ENCODE assay signal across 16 cellular contexts in genomic region chr16:12268602-12269001, GRCh38.
"Had no signal": no experiment of that assay in that cellular context is flagged by ENCODE, and none has a peak within 500 bp of the region (broad histone marks: within the 10 kb centered on the region; RNA-seq: fewer than 3 reads in every experiment).

No MANE protein-coding gene starts in this region.

- H3K27me3 ChIP-seq: ascending aorta, left lung, testis had no signal

- H3K36me3 ChIP-seq: ascending aorta, left lung, WERI-Rb-1 had no signal

- H3K9me3 ChIP-seq: ascending aorta, left lung, testis had no signal

- ATAC-seq: activated CD4-positive, alpha-beta T cell treated with anti-CD3 and anti-CD28 coated beads for 36 hours; left lung; stimulated activated naive CD8-positive, alpha-beta T cell treated with anti-CD3 and anti-CD28 coated beads, Interleukin-15, amount 100 ng/mL, for 72 hours; T-cell had no signal

- H3K4me3 ChIP-seq: ascending aorta, left lung, testis had no signal

- FAIRE-seq: islet of Langerhans, urothelium cell line had no signal

- DNase-seq: activated CD4-positive, alpha-beta memory T cell treated with anti-CD3 and anti-CD28 coated beads, Interleukin-2, amount 10 ng/mL, durations not matched to agents 7 days and 5 days; activated CD4-positive, alpha-beta T cell treated with anti-CD3 and anti-CD28 coated beads for 36 hours; activated gamma-delta T cell treated with Interleukin-2 at 50 U/mL for 16 hours; activated T-cell treated with anti-CD3 and anti-CD28 coated beads, Interleukin-2, amount 50 U/mL, for 48 hours; caudate nucleus; glutamatergic neuron; left lung; occipital lobe; stimulated activated CD4-positive, alpha-beta T cell treated with anti-CD3 and anti-CD28 coated beads, Interleukin-4, amount 100 ng/mL, for 1 hour; stimulated activated naive CD8-positive, alpha-beta T cell treated with anti-CD3 and anti-CD28 coated beads, Interleukin-15, amount 100 ng/mL, for 72 hours; T-cell; testis; WERI-Rb-1 had no signal

- H3K27ac ChIP-seq: ascending aorta, left lung, testis, WERI-Rb-1 had no signal

- H3K4me1 ChIP-seq: ascending aorta, left lung, testis had no signal
